ENCODE assay signal across 24 cellular contexts in genomic region chr14:55151601-55152000, GRCh38.
"Had no signal": no experiment of that assay in that cellular context is flagged by ENCODE, and none has a peak within 500 bp of the region (broad histone marks: within the 10 kb centered on the region; RNA-seq: fewer than 3 reads in every experiment).

No MANE protein-coding gene starts in this region.

- H3K9me3 Mint-ChIP-seq: activated CD4-positive, alpha-beta memory T cell treated with anti-CD3 and anti-CD28 coated beads, Interleukin-2, amount 10 ng/mL, durations not matched to agents 7 days and 5 days; activated CD4-positive, alpha-beta T cell treated with anti-CD3 and anti-CD28 coated beads, Interleukin-2, amount 10 ng/mL, durations not matched to agents 24 days and 14 days; activated naive CD4-positive, alpha-beta T cell treated with anti-CD3 and anti-CD28 coated beads for 36 hours; activated naive CD8-positive, alpha-beta T cell treated with anti-CD3 and anti-CD28 coated beads, Interleukin-2, amount 50 U/mL, for 24 hours; activated T-cell treated with anti-CD3 and anti-CD28 coated beads, Interleukin-2, amount 50 U/mL, for 72 hours; brain; effector memory CD8-positive, alpha-beta T cell; memory B cell; nephron progenitor cell; stimulated activated naive B cell treated with anti-CD40 and anti-IgM and Interleukin-4, amounts not matched to agents 10 μg/mL and 1 μg/mL and 100 μg/mL, for 72 hours had no signal

- H3K36me3 Mint-ChIP-seq: memory B cell; stimulated activated naive B cell treated with anti-CD40 and anti-IgM and Interleukin-4, amounts not matched to agents 10 μg/mL and 1 μg/mL and 100 μg/mL, for 72 hours had no signal

- DNase-seq: activated CD4-positive, alpha-beta memory T cell treated with anti-CD3 and anti-CD28 coated beads, Interleukin-2, amount 10 ng/mL, durations not matched to agents 7 days and 5 days; activated CD4-positive, alpha-beta T cell treated with anti-CD3 and anti-CD28 coated beads, Interleukin-2, amount 10 ng/mL, durations not matched to agents 24 days and 14 days; activated effector memory CD4-positive, alpha-beta T cell treated with Interleukin-2 at 50 U/mL for 16 hours; activated naive CD4-positive, alpha-beta T cell treated with anti-CD3 and anti-CD28 coated beads for 36 hours; activated naive CD8-positive, alpha-beta T cell treated with anti-CD3 and anti-CD28 coated beads, Interleukin-2, amount 50 U/mL, for 24 hours; activated T-cell treated with anti-CD3 and anti-CD28 coated beads, Interleukin-2, amount 50 U/mL, for 72 hours; aorta; caudate nucleus; effector memory CD8-positive, alpha-beta T cell; heart right ventricle; left colon; nephron progenitor cell; right lobe of liver; stimulated activated CD4-positive, alpha-beta T cell treated with anti-CD3 and anti-CD28 coated beads, Interleukin-15, amount 100 ng/mL, for 24 hours; stimulated activated CD4-positive, alpha-beta T cell treated with anti-CD3 and anti-CD28 coated beads, Interleukin-2, amount 100 ng/mL, for 48 hours; stimulated activated CD8-positive, alpha-beta memory T cell treated with anti-CD3 and anti-CD28 coated beads, Interleukin-4, amount 100 ng/mL, for 48 hours; stimulated activated naive B cell treated with anti-CD40 and anti-IgM and Interleukin-4, amounts not matched to agents 10 μg/mL and 1 μg/mL and 100 μg/mL, for 72 hours; transverse colon had no signal

- H3K4me3 Mint-ChIP-seq: activated CD4-positive, alpha-beta memory T cell treated with anti-CD3 and anti-CD28 coated beads, Interleukin-2, amount 10 ng/mL, durations not matched to agents 7 days and 5 days; activated CD4-positive, alpha-beta T cell treated with anti-CD3 and anti-CD28 coated beads, Interleukin-2, amount 10 ng/mL, durations not matched to agents 24 days and 14 days; activated naive CD4-positive, alpha-beta T cell treated with anti-CD3 and anti-CD28 coated beads for 36 hours; activated naive CD8-positive, alpha-beta T cell treated with anti-CD3 and anti-CD28 coated beads, Interleukin-2, amount 50 U/mL, for 24 hours; activated T-cell treated with anti-CD3 and anti-CD28 coated beads, Interleukin-2, amount 50 U/mL, for 72 hours; brain; effector memory CD8-positive, alpha-beta T cell; memory B cell; nephron progenitor cell; stimulated activated naive B cell treated with anti-CD40 and anti-IgM and Interleukin-4, amounts not matched to agents 10 μg/mL and 1 μg/mL and 100 μg/mL, for 72 hours had no signal

- H3K4me3 ChIP-seq: esophagus muscularis mucosa, heart right ventricle, right lobe of liver, smooth muscle cell, transverse colon had no signal

- H3K27me3 Mint-ChIP-seq: activated CD4-positive, alpha-beta memory T cell treated with anti-CD3 and anti-CD28 coated beads, Interleukin-2, amount 10 ng/mL, durations not matched to agents 7 days and 5 days; activated CD4-positive, alpha-beta T cell treated with anti-CD3 and anti-CD28 coated beads, Interleukin-2, amount 10 ng/mL, durations not matched to agents 24 days and 14 days; activated naive CD8-positive, alpha-beta T cell treated with anti-CD3 and anti-CD28 coated beads, Interleukin-2, amount 50 U/mL, for 24 hours; brain; effector memory CD8-positive, alpha-beta T cell; memory B cell; stimulated activated naive B cell treated with anti-CD40 and anti-IgM and Interleukin-4, amounts not matched to agents 10 μg/mL and 1 μg/mL and 100 μg/mL, for 72 hours had no signal

- FAIRE-seq: keratinocyte, urothelium cell line had no signal

- H3K27ac Mint-ChIP-seq: activated CD4-positive, alpha-beta memory T cell treated with anti-CD3 and anti-CD28 coated beads, Interleukin-2, amount 10 ng/mL, durations not matched to agents 7 days and 5 days; activated CD4-positive, alpha-beta T cell treated with anti-CD3 and anti-CD28 coated beads, Interleukin-2, amount 10 ng/mL, durations not matched to agents 24 days and 14 days; activated naive CD4-positive, alpha-beta T cell treated with anti-CD3 and anti-CD28 coated beads for 36 hours; activated naive CD8-positive, alpha-beta T cell treated with anti-CD3 and anti-CD28 coated beads, Interleukin-2, amount 50 U/mL, for 24 hours; activated T-cell treated with anti-CD3 and anti-CD28 coated beads, Interleukin-2, amount 50 U/mL, for 72 hours; brain; memory B cell; nephron progenitor cell; stimulated activated naive B cell treated with anti-CD40 and anti-IgM and Interleukin-4, amounts not matched to agents 10 μg/mL and 1 μg/mL and 100 μg/mL, for 72 hours had no signal

- H3K4me1 Mint-ChIP-seq: activated naive CD8-positive, alpha-beta T cell treated with anti-CD3 and anti-CD28 coated beads, Interleukin-2, amount 50 U/mL, for 24 hours; brain; nephron progenitor cell; stimulated activated naive B cell treated with anti-CD40 and anti-IgM and Interleukin-4, amounts not matched to agents 10 μg/mL and 1 μg/mL and 100 μg/mL, for 72 hours had no signal
